Comparison of ENCODE assay signal across 1 cellular context in genomic region chr6:158962371-158962770, GRCh38.
TF ChIP-seq lines count a peak whose summit lies in the region.

No MANE protein-coding gene starts in this region.

TF ChIP-seq in SK-N-SH treated with all-trans-retinoic acid at 6 μM for 48 hours, 23 proteins besides CTCF, POLR2A, EP300 and RAD21 (continued from another document):
- TF ChIP-seq, protein P1, sequence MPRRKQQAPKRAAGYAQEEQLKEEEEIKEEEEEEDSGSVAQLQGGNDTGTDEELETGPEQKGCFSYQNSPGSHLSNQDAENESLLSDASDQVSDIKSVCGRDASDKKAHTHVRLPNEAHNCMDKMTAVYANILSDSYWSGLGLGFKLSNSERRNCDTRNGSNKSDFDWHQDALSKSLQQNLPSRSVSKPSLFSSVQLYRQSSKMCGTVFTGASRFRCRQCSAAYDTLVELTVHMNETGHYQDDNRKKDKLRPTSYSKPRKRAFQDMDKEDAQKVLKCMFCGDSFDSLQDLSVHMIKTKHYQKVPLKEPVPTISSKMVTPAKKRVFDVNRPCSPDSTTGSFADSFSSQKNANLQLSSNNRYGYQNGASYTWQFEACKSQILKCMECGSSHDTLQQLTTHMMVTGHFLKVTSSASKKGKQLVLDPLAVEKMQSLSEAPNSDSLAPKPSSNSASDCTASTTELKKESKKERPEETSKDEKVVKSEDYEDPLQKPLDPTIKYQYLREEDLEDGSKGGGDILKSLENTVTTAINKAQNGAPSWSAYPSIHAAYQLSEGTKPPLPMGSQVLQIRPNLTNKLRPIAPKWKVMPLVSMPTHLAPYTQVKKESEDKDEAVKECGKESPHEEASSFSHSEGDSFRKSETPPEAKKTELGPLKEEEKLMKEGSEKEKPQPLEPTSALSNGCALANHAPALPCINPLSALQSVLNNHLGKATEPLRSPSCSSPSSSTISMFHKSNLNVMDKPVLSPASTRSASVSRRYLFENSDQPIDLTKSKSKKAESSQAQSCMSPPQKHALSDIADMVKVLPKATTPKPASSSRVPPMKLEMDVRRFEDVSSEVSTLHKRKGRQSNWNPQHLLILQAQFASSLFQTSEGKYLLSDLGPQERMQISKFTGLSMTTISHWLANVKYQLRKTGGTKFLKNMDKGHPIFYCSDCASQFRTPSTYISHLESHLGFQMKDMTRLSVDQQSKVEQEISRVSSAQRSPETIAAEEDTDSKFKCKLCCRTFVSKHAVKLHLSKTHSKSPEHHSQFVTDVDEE (CRISPR knock-in tag; IDR thresholded peaks at IDR 0.05): no peak
- no peak for TF ChIP-seq TOX (CRISPR knock-in tag; IDR thresholded peaks at IDR 0.05; ENCODE audit: borderline replicate concordance)
- TF ChIP-seq BACH2 (CRISPR knock-in tag; IDR thresholded peaks at IDR 0.05; ENCODE audit: borderline replicate concordance): no peak
- no peak for TF ChIP-seq ISL1 (CRISPR knock-in tag; IDR thresholded peaks at IDR 0.05)
- no peak for TF ChIP-seq SNAI2 (CRISPR knock-in tag; IDR thresholded peaks at IDR 0.05)
- TF ChIP-seq OSR1 (CRISPR knock-in tag; IDR thresholded peaks at IDR 0.05): no peak
